Comparison of ENCODE assay signal across 25 cellular contexts in genomic region chr7:96486681-96487080, GRCh38.
"Had no signal": no experiment of that assay in that cellular context is flagged by ENCODE, and none has a peak within 500 bp of the region (broad histone marks: within the 10 kb centered on the region; RNA-seq: fewer than 3 reads in every experiment).

No MANE protein-coding gene starts in this region.

- H3K9me3 ChIP-seq: SJCRH30, SK-N-SH had no signal

- H3K27me3 ChIP-seq: SJCRH30 had no signal

- H3K9ac ChIP-seq: SK-N-SH had no signal

- H3K9me3 Mint-ChIP-seq: activated CD4-positive, alpha-beta memory T cell treated with anti-CD3 and anti-CD28 coated beads for 36 hours; activated CD4-positive, alpha-beta T cell treated with anti-CD3 and anti-CD28 coated beads, Interleukin-2, amount 10 ng/mL, durations not matched to agents 7 days and 5 days; activated naive CD4-positive, alpha-beta T cell treated with anti-CD3 and anti-CD28 coated beads for 36 hours; activated T-cell treated with anti-CD3 and anti-CD28 coated beads, Interleukin-2, amount 50 U/mL, for 4 hours had no signal

- H3K36me3 Mint-ChIP-seq: activated CD4-positive, alpha-beta memory T cell treated with anti-CD3 and anti-CD28 coated beads for 36 hours; activated naive CD8-positive, alpha-beta T cell had no signal

- H3K27ac Mint-ChIP-seq: activated CD4-positive, alpha-beta memory T cell treated with anti-CD3 and anti-CD28 coated beads for 36 hours; activated CD4-positive, alpha-beta T cell treated with anti-CD3 and anti-CD28 coated beads, Interleukin-2, amount 10 ng/mL, durations not matched to agents 7 days and 5 days; activated naive CD4-positive, alpha-beta T cell treated with anti-CD3 and anti-CD28 coated beads for 36 hours; activated naive CD8-positive, alpha-beta T cell had no signal

- DNase-seq: activated CD4-positive, alpha-beta memory T cell treated with anti-CD3 and anti-CD28 coated beads for 36 hours; activated CD4-positive, alpha-beta T cell treated with anti-CD3 and anti-CD28 coated beads, Interleukin-2, amount 10 ng/mL, durations not matched to agents 7 days and 5 days; activated CD4-positive, CD25-positive, alpha-beta regulatory T cell; activated CD8-positive, alpha-beta memory T cell treated with anti-CD3 and anti-CD28 coated beads for 24 hours; activated gamma-delta T cell; activated naive CD4-positive, alpha-beta T cell treated with anti-CD3 and anti-CD28 coated beads for 36 hours; activated T-cell treated with anti-CD3 and anti-CD28 coated beads, Interleukin-2, amount 50 U/mL, for 4 hours; caudate nucleus; Kasumi-1; KBM-7; NCI-H1105 treated with DMSO at 0.1 percent for 48 hours; NCI-H1436 treated with DMSO at 0.1 percent for 48 hours; NCI-H187; NCI-H2081 treated with DMSO at 0.1 percent for 48 hours; NCI-H345; NCI-H510A; NCI-H69; NK-92 treated with Interleukin-12 subunit alpha and Interleukin-12 subunit beta, amount 100 ng/mL, for 24 hours; OCI-M1; Right ventricle myocardium superior; SJCRH30; SK-N-SH; T-helper 1 cell had no signal

- H3K4me3 Mint-ChIP-seq: activated CD4-positive, alpha-beta memory T cell treated with anti-CD3 and anti-CD28 coated beads for 36 hours; activated CD4-positive, alpha-beta T cell treated with anti-CD3 and anti-CD28 coated beads, Interleukin-2, amount 10 ng/mL, durations not matched to agents 7 days and 5 days; activated naive CD4-positive, alpha-beta T cell treated with anti-CD3 and anti-CD28 coated beads for 36 hours; activated naive CD8-positive, alpha-beta T cell; activated T-cell treated with anti-CD3 and anti-CD28 coated beads, Interleukin-2, amount 50 U/mL, for 4 hours had no signal

- H3K36me3 ChIP-seq: SJCRH30 had no signal

- H3K27me3 Mint-ChIP-seq: activated CD4-positive, alpha-beta T cell treated with anti-CD3 and anti-CD28 coated beads, Interleukin-2, amount 10 ng/mL, durations not matched to agents 7 days and 5 days; activated naive CD8-positive, alpha-beta T cell had no signal

- ATAC-seq: activated T-cell treated with anti-CD3 and anti-CD28 coated beads, Interleukin-2, amount 50 U/mL, for 4 hours had no signal

- H3K4me3 ChIP-seq: SJCRH30 had no signal

- H3K4me2 ChIP-seq: SK-N-SH had no signal

- H3K27ac ChIP-seq: SJCRH30, VCaP had no signal
